ENCODE assay signal across 20 cellular contexts in genomic region chr11:20003357-20003756, GRCh38.
DNase-seq lines count a peak whose midpoint lies in the region; ATAC-seq, FAIRE-seq and TF ChIP-seq lines count a peak whose summit lies in the region.
"Had no signal": no experiment of that assay in that cellular context is flagged by ENCODE, and none has a peak within 500 bp of the region (broad histone marks: within the 10 kb centered on the region; RNA-seq: fewer than 3 reads in every experiment).

No MANE protein-coding gene starts in this region.

- dilution Hi-C loops in mammary epithelial cell (cut with HindIII; ENCODE audit: low sequenced_read_pairs) = no loop called here

- H3K9me3 ChIP-seq in mammary epithelial cell (replicated peaks; ENCODE audit: insufficient read depth, low read length) (no peaks in the 10 kb centered on the region), liver (ENCODE audit: control insufficient read depth in 4 of 4, low read length in 3 of 4) (no peaks in the 10 kb centered on the region)
- H3K9me3 ChIP-seq: MG63, sigmoid colon had no signal

- H3K4me2 ChIP-seq in mammary epithelial cell (ENCODE audit: insufficient read depth, low read depth, low read length) = no peak overlapping the region

- H3K27ac ChIP-seq in mammary epithelial cell (ENCODE audit: insufficient read depth, low read depth, low read length) (no peak overlapping the region), liver (ENCODE audit: low read depth in 1 of 2, low read length in 2 of 2) (peak overlapping the region; percentile 70 to 90)
- H3K27ac ChIP-seq: brain microvascular endothelial cell, C4-2B, coronary artery, parathyroid adenoma, sigmoid colon had no signal

- H3K4me1 ChIP-seq in mammary epithelial cell (ENCODE audit: insufficient read depth, low read length) (peaks cover 13% of the 10 kb centered on the region), liver (ENCODE audit: control insufficient read depth in 4 of 4, insufficient read depth in 4 of 4, low read length in 3 of 4) (peaks cover 2 to 37% (median 22%) of the 10 kb centered on the region in 4 donors)
- H3K4me1 ChIP-seq: parathyroid adenoma had no signal

- H3K27me3 ChIP-seq in mammary epithelial cell (ENCODE audit: insufficient read depth, low read length) = no peaks in the 10 kb centered on the region
- no peaks in the 10 kb centered on the region for H3K27me3 ChIP-seq in liver (ENCODE audit: control insufficient read depth in 4 of 4, insufficient read depth in 4 of 4, low read length in 3 of 4)
- H3K27me3 ChIP-seq: brain microvascular endothelial cell, MG63, sigmoid colon had no signal

- DNase-seq in cardiac septum (ENCODE audit: low spot score) (peak; percentile 6), Right ventricle myocardium superior (no peak), mammary epithelial cell (peak; percentile 74), NCI-H446 (lab: John Stamatoyannopoulos, UW) (no peak), NCI-H1930 (lab: John Stamatoyannopoulos, UW) (no peak), GM12891 (ENCODE audit: insufficient read length, low spot score) (no peak)
- DNase-seq: activated CD4-positive, alpha-beta T cell treated with anti-CD3 and anti-CD28 coated beads, Interleukin-2, amount 50 U/mL, for 4 hours; activated effector memory CD4-positive, alpha-beta T cell treated with Interleukin-2 at 50 U/mL for 16 hours; brain microvascular endothelial cell; left cardiac atrium; MG63; natural killer cell; NCI-H1694; sigmoid colon had no signal

- peak overlapping the region; percentile 37 for H2AFZ ChIP-seq in mammary epithelial cell (ENCODE audit: low read depth, low read length)
- H2AFZ ChIP-seq: parathyroid adenoma had no signal

- TF ChIP-seq CTCF in mammary epithelial cell (conservative IDR thresholded peaks at IDR 0.05 in 1 of 2, IDR thresholded peaks at IDR 0.05 in 1 of 2; ENCODE audit: extremely low read depth in 1 of 2, insufficient read depth in 1 of 2, low read depth in 1 of 2, low read length in 2 of 2) (no peak), liver (IDR thresholded peaks at IDR 0.05; ENCODE audit: low read depth, low read length, missing input control) (no peak)

- ATAC-seq in Right ventricle myocardium superior (ENCODE audit: poor library complexity) = no peak
- no peak for ATAC-seq in HG02840 (IDR thresholded peaks at IDR 0.05; ENCODE audit: low FRiP score, unreplicated experiment)
- ATAC-seq: natural killer cell, WTC11 had no signal

- no peak for FAIRE-seq in GM12891 (lab: Jason Lieb, UNC)

- no peak for TF ChIP-seq POLR2A in GM12891 (IDR thresholded peaks at IDR 0.05; ENCODE audit: low read depth, low read length)

- CTCF ChIA-PET in mammary epithelial cell (lab: Charles Lee; ENCODE audit: low non-redundant PET) = no interaction called here

- H3K9ac ChIP-seq in mammary epithelial cell (ENCODE audit: insufficient read depth, low read length) = no peak overlapping the region
- peak overlapping the region in 1 of 2 donors; percentile 73 for H3K9ac ChIP-seq in liver (ENCODE audit: low read depth in 1 of 2, low read length in 2 of 2)
- H3K9ac ChIP-seq: parathyroid adenoma had no signal

- H3K36me3 ChIP-seq in mammary epithelial cell (ENCODE audit: insufficient read depth, low read length) (no peaks in the 10 kb centered on the region), liver (ENCODE audit: control insufficient read depth in 4 of 4, insufficient read depth in 3 of 4, low read depth in 1 of 4, low read length in 3 of 4) (no peaks in the 10 kb centered on the region)
- H3K36me3 ChIP-seq: brain microvascular endothelial cell had no signal

- H3K79me2 ChIP-seq in mammary epithelial cell (ENCODE audit: insufficient read depth, low read length) = no peaks in the 10 kb centered on the region
- H3K79me2 ChIP-seq: parathyroid adenoma had no signal

- TF ChIP-seq RAD21 in liver (IDR thresholded peaks at IDR 0.05) = no peak

- no TSS peak for BruUV-seq in mammary epithelial cell (replicated peaks; lab: Mats Ljungman, UMichigan)

- intact Hi-C loops in cardiac septum (cut with DNase I) (no loop called here), Right ventricle myocardium superior (cut with DNase I) (no loop called here), mammary epithelial cell (cut with micrococcal nuclease) (no loop called here)

- H3K4me3 ChIP-seq in mammary epithelial cell (replicated peaks in 1 of 3; ENCODE audit: insufficient read depth in 1 of 3, low read depth in 2 of 3, low read length in 3 of 3) (no peak overlapping the region), liver (ENCODE audit: low read depth in 1 of 3, low read length in 3 of 3) (no peak overlapping the region)
- H3K4me3 ChIP-seq: coronary artery, MG63, sigmoid colon had no signal

- 23% methylated on average over 4 of the region's 4 CpGs for WGBS in mammary epithelial cell (ENCODE audit: low coverage, missing lambda C conversion rate)
- 75% methylated on average over 4 of the region's 4 CpGs for WGBS in liver

- no peaks in the 10 kb centered on the region for H4K20me1 ChIP-seq in mammary epithelial cell (ENCODE audit: insufficient read depth, low read length)

- in situ Hi-C loops in mammary epithelial cell (cut with MboI; ENCODE audit: low sequenced_read_pairs in 2 of 2) = no loop called here

TF ChIP-seq in liver, 16 proteins besides CTCF, POLR2A, EP300 and RAD21:
- TF ChIP-seq FOXA2 (IDR thresholded peaks at IDR 0.05) (no peak), SP1 (IDR thresholded peaks at IDR 0.05) (no peak), EGR1 (IDR thresholded peaks at IDR 0.05; ENCODE audit: low read depth in 2 of 2) (no peak), REST (IDR thresholded peaks at IDR 0.05) (no peak)

TF ChIP-seq in GM12891, 5 proteins besides CTCF, POLR2A, EP300 and RAD21:
- TF ChIP-seq PAX5 (IDR thresholded peaks at IDR 0.05; ENCODE audit: insufficient read depth, low read length, severe bottlenecking) (no peak), POLR2AphosphoS5 (IDR thresholded peaks at IDR 0.05; ENCODE audit: low read depth, low read length) (no peak)
TF ChIP-seq in GM12891: peak in this region for 0.

Comparison
In these comparisons a context has a peak if more than half of its experiments do, and no peak if none do; other contexts are left out.
1. DNase-seq: peak in cardiac septum (single experiment) and mammary epithelial cell (single experiment); none in Right ventricle myocardium superior (single experiment), NCI-H446 (0 of 2), NCI-H1930 (0 of 2) and GM12891 (single experiment).